In the genomic region with DNA sequence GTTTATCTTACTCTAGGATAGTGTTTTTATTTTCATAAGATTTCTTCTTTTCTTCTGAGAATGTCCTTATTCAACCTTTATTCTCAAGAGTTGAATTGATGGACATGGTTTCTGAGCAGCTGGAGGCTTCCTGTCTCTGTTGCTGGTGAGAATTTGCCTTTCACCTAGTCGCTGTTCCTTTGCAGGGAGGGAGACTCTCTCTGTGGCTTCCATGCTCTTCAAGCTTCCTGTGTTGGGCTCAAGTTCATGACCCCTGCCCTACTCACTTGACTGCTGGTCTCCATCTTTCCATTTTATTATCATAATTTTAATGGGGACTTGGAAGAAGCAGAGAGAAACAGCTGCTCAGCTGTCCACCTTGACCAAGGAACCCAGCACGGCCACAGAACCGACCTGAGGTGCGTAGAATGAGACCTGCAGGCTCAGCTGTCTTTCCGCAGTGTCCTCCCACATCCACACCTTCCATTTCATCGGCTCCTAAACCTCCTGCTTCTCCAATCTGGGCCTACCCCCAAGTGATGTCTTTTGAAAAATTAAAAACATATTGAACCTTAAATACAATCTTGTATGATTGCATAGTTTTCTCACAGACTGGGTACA, we compare ENCODE assay signal across 22 cellular contexts. TPM values are rescaled to one million over a fixed set of nuclear protein-coding genes. Genes with fewer than 3 reads are reported as not detected.
DNase-seq lines count a peak whose midpoint lies in the region; ATAC-seq and TF ChIP-seq lines count a peak whose summit lies in the region.
"Had no signal": no experiment of that assay in that cellular context is flagged by ENCODE, and none has a peak within 500 bp of the region (broad histone marks: within the 10 kb centered on the region; RNA-seq: fewer than 3 reads in every experiment).

No MANE protein-coding gene starts in this region.

- ATAC-seq in activated CD4-positive, alpha-beta T cell treated with anti-CD3 and anti-CD28 coated beads for 36 hours: peak; percentile 39
- ATAC-seq in Right ventricle myocardium superior (ENCODE audit: poor library complexity) (no peak), GM18868 (IDR thresholded peaks at IDR 0.05; ENCODE audit: unreplicated experiment) (no peak), GM18858 (IDR thresholded peaks at IDR 0.05; ENCODE audit: unreplicated experiment) (no peak)
- peak; percentile 63 for ATAC-seq in effector memory CD8-positive, alpha-beta T cell (replicated peaks)
- ATAC-seq: Panc1 had no signal

- no peaks in the 10 kb centered on the region for H3K27me3 Mint-ChIP-seq in activated CD4-positive, alpha-beta T cell treated with anti-CD3 and anti-CD28 coated beads for 36 hours
- peaks cover 6 to 7% of the 10 kb centered on the region in 2 donors for H3K27me3 Mint-ChIP-seq in effector memory CD8-positive, alpha-beta T cell

- H3K4me3 ChIP-seq in right atrium auricular region (no peak overlapping the region), vagina (no peak overlapping the region)
- H3K4me3 ChIP-seq: HAP-1 had no signal

- H3K4me3 Mint-ChIP-seq in activated CD4-positive, alpha-beta T cell treated with anti-CD3 and anti-CD28 coated beads for 36 hours: no peak overlapping the region
- H3K4me3 Mint-ChIP-seq in effector memory CD8-positive, alpha-beta T cell: peak overlapping the region in 1 of 2 donors; percentile 15

- CTCF ChIA-PET in activated CD4-positive, alpha-beta T cell treated with anti-CD3 and anti-CD28 coated beads for 36 hours (lab: Charles Lee): no interaction called here

- H3K27ac ChIP-seq in right atrium auricular region (no peak overlapping the region), vagina (no peak overlapping the region)
- H3K27ac ChIP-seq: 22Rv1, C4-2B had no signal

- DNase-seq in activated CD4-positive, alpha-beta T cell treated with anti-CD3 and anti-CD28 coated beads for 36 hours: no peak
- DNase-seq in activated CD4-positive, alpha-beta T cell treated with anti-CD3 and anti-CD28 coated beads, Interleukin-2, amount 50 U/mL, for 48 hours: no peak
- DNase-seq in right atrium auricular region (ENCODE audit: low spot score): peak; percentile 32
- no peak for DNase-seq in Right ventricle myocardium superior
- no peak for DNase-seq in effector memory CD8-positive, alpha-beta T cell
- DNase-seq in vagina (ENCODE audit: extremely low spot score in 2 of 2): peak; percentile 40 to 54
- DNase-seq: DMS53, EL, GF-D8, KG1, NCI-H1105, NCI-H2029 treated with DMSO at 0.1 percent for 48 hours, NCI-H2171 treated with DMSO at 0.1 percent for 48 hours, NCI-H524 treated with DMSO at 0.1 percent for 48 hours, NCI-H82 had no signal

- TF ChIP-seq POLR2A in vagina (IDR thresholded peaks at IDR 0.05): no peak

- POLR2A ChIA-PET in activated CD4-positive, alpha-beta T cell treated with anti-CD3 and anti-CD28 coated beads for 36 hours (lab: Charles Lee): no interaction called here

- intact Hi-C loops in activated CD4-positive, alpha-beta T cell treated with anti-CD3 and anti-CD28 coated beads for 36 hours (cut with DNase I, micrococcal nuclease): no loop called here
- intact Hi-C loops in Right ventricle myocardium superior (cut with DNase I) (no loop called here), vagina (cut with DNase I) (no loop called here)

- TF ChIP-seq CTCF in right atrium auricular region (IDR thresholded peaks at IDR 0.05): no peak
- TF ChIP-seq CTCF in vagina (IDR thresholded peaks at IDR 0.05): no peak

- H3K9me3 Mint-ChIP-seq in activated CD4-positive, alpha-beta T cell treated with anti-CD3 and anti-CD28 coated beads for 36 hours (ENCODE audit: low read depth): no peaks in the 10 kb centered on the region
- H3K9me3 Mint-ChIP-seq in effector memory CD8-positive, alpha-beta T cell: no peaks in the 10 kb centered on the region
- H3K9me3 Mint-ChIP-seq: CD8-positive, alpha-beta memory T cell had no signal

- H3K27ac Mint-ChIP-seq in activated CD4-positive, alpha-beta T cell treated with anti-CD3 and anti-CD28 coated beads for 36 hours: no peak overlapping the region
- peak overlapping the region; percentile 26 to 79 for H3K27ac Mint-ChIP-seq in effector memory CD8-positive, alpha-beta T cell

- no peaks in the 10 kb centered on the region for H3K36me3 ChIP-seq in right atrium auricular region
- H3K36me3 ChIP-seq in vagina: no peaks in the 10 kb centered on the region
- H3K36me3 ChIP-seq: HAP-1 had no signal

- peaks cover 37% of the 10 kb centered on the region for H3K4me1 Mint-ChIP-seq in activated CD4-positive, alpha-beta T cell treated with anti-CD3 and anti-CD28 coated beads for 36 hours
- H3K4me1 Mint-ChIP-seq in effector memory CD8-positive, alpha-beta T cell (ENCODE audit: low read depth in 2 of 2): peaks cover 15 to 33% of the 10 kb centered on the region in 2 donors

- no peaks in the 10 kb centered on the region for H3K36me3 Mint-ChIP-seq in activated CD4-positive, alpha-beta T cell treated with anti-CD3 and anti-CD28 coated beads for 36 hours (ENCODE audit: low read depth)
- peaks cover 3% of the 10 kb centered on the region for H3K36me3 Mint-ChIP-seq in effector memory CD8-positive, alpha-beta T cell (ENCODE audit: insufficient read depth)
- H3K36me3 Mint-ChIP-seq: CD8-positive, alpha-beta memory T cell had no signal

- no peaks in the 10 kb centered on the region for H3K27me3 ChIP-seq in right atrium auricular region
- H3K27me3 ChIP-seq in vagina: no peaks in the 10 kb centered on the region

- no peaks in the 10 kb centered on the region for H3K9me3 ChIP-seq in right atrium auricular region
- H3K9me3 ChIP-seq in vagina: no peaks in the 10 kb centered on the region
- H3K9me3 ChIP-seq: HAP-1 had no signal

- H3K4me1 ChIP-seq in right atrium auricular region (no peaks in the 10 kb centered on the region), vagina (peaks cover 10% of the 10 kb centered on the region)
- H3K4me1 ChIP-seq: HAP-1 had no signal

RNA-seq across cellular contexts. Expression of a gene that starts 24.2 kb away (rescaled TPM):
- total RNA-seq in activated CD4-positive, alpha-beta T cell treated with anti-CD3 and anti-CD28 coated beads for 36 hours: 10 to 100 TPM; 27.0 to 27.1 TPM
- 10 to 100 TPM in 1 of 2 donors, 1 to 10 TPM in 1; 7.6 to 11.9 TPM for total RNA-seq in right atrium auricular region
- total RNA-seq in Right ventricle myocardium superior: 10.3 TPM
- total RNA-seq in vagina: 21.1 TPM

Comparison
In these comparisons a context has a peak if more than half of its experiments do, and no peak if none do; other contexts are left out.
1. DNase-seq: peak in right atrium auricular region (single experiment) and vagina (2 of 2); none in activated CD4-positive, alpha-beta T cell treated with anti-CD3 and anti-CD28 coated beads for 36 hours (single experiment), activated CD4-positive, alpha-beta T cell treated with anti-CD3 and anti-CD28 coated beads, Interleukin-2, amount 50 U/mL, for 48 hours (0 of 2), Right ventricle myocardium superior (single experiment) and effector memory CD8-positive, alpha-beta T cell (0 of 3).
2. ATAC-seq: peak in activated CD4-positive, alpha-beta T cell treated with anti-CD3 and anti-CD28 coated beads for 36 hours (single experiment) and effector memory CD8-positive, alpha-beta T cell (single experiment); none in Right ventricle myocardium superior (single experiment), GM18868 (single experiment) and GM18858 (single experiment).